ENCODE assay signal across 2 cellular contexts in the genomic region with DNA sequence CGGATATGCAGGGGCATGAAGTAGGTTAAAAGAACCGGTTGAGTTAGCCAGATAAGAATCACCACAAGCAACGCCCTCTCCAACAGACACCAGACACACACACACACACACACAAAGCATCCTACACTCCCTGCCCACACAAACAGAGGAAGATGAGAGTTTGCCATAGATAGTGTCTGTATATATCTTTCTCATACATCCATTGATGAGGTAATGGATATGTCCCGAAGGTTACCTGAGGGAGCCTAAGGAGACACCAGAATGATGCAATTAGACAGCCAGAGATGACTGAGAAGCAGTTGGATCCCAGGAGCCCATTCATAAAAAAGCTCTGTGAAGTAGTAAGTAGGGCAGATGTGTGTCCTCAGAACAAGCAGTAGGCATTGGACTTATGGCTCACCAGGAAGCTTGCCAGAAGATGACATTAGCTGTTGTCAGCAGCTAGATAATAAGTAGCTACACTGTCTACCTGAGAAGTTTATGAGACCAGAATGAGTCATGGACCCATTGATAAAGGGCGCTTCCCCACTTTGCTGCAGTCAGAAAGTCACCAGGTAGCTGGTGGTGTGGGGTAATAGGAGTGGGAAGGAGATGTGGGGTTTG.
TF ChIP-seq lines count a peak whose summit lies in the region.

No MANE protein-coding gene starts in this region.

TF ChIP-seq in K562, 482 proteins besides CTCF, POLR2A, EP300 and RAD21 (continues in another document):
- TF ChIP-seq, protein P1, sequence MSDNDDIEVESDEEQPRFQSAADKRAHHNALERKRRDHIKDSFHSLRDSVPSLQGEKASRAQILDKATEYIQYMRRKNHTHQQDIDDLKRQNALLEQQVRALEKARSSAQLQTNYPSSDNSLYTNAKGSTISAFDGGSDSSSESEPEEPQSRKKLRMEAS (CRISPR knock-in tag; IDR thresholded peaks at IDR 0.05) = no peak
- TF ChIP-seq BCOR (IDR thresholded peaks at IDR 0.05) (no peak), MTA1 (IDR thresholded peaks at IDR 0.05; ENCODE audit: borderline replicate concordance) (no peak), ZNF408 (CRISPR knock-in tag; IDR thresholded peaks at IDR 0.05; ENCODE audit: low read depth) (no peak), NCOA4 (IDR thresholded peaks at IDR 0.05; ENCODE audit: partially characterized antibody) (no peak), NR2C1 (IDR thresholded peaks at IDR 0.05) (no peak), NR2C1 (tag; IDR thresholded peaks at IDR 0.05) (no peak), EGR1 (conservative IDR thresholded peaks at IDR 0.05) (0 out of 2 replicates have a peak, but pooled peaks have one; percentile 16)
- TF ChIP-seq, protein P2, sequence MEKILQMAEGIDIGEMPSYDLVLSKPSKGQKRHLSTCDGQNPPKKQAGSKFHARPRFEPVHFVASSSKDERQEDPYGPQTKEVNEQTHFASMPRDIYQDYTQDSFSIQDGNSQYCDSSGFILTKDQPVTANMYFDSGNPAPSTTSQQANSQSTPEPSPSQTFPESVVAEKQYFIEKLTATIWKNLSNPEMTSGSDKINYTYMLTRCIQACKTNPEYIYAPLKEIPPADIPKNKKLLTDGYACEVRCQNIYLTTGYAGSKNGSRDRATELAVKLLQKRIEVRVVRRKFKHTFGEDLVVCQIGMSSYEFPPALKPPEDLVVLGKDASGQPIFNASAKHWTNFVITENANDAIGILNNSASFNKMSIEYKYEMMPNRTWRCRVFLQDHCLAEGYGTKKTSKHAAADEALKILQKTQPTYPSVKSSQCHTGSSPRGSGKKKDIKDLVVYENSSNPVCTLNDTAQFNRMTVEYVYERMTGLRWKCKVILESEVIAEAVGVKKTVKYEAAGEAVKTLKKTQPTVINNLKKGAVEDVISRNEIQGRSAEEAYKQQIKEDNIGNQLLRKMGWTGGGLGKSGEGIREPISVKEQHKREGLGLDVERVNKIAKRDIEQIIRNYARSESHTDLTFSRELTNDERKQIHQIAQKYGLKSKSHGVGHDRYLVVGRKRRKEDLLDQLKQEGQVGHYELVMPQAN (IDR thresholded peaks at IDR 0.05; ENCODE audit: borderline replicate concordance) = no peak
- TF ChIP-seq, protein P3, sequence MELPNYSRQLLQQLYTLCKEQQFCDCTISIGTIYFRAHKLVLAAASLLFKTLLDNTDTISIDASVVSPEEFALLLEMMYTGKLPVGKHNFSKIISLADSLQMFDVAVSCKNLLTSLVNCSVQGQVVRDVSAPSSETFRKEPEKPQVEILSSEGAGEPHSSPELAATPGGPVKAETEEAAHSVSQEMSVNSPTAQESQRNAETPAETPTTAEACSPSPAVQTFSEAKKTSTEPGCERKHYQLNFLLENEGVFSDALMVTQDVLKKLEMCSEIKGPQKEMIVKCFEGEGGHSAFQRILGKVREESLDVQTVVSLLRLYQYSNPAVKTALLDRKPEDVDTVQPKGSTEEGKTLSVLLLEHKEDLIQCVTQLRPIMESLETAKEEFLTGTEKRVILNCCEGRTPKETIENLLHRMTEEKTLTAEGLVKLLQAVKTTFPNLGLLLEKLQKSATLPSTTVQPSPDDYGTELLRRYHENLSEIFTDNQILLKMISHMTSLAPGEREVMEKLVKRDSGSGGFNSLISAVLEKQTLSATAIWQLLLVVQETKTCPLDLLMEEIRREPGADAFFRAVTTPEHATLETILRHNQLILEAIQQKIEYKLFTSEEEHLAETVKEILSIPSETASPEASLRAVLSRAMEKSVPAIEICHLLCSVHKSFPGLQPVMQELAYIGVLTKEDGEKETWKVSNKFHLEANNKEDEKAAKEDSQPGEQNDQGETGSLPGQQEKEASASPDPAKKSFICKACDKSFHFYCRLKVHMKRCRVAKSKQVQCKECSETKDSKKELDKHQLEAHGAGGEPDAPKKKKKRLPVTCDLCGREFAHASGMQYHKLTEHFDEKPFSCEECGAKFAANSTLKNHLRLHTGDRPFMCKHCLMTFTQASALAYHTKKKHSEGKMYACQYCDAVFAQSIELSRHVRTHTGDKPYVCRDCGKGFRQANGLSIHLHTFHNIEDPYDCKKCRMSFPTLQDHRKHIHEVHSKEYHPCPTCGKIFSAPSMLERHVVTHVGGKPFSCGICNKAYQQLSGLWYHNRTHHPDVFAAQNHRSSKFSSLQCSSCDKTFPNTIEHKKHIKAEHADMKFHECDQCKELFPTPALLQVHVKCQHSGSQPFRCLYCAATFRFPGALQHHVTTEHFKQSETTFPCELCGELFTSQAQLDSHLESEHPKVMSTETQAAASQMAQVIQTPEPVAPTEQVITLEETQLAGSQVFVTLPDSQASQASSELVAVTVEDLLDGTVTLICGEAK (IDR thresholded peaks at IDR 0.05) = no peak
- TF ChIP-seq, protein P3 (CRISPR knock-in tag; IDR thresholded peaks at IDR 0.05) = no peak
- TF ChIP-seq, protein P4, sequence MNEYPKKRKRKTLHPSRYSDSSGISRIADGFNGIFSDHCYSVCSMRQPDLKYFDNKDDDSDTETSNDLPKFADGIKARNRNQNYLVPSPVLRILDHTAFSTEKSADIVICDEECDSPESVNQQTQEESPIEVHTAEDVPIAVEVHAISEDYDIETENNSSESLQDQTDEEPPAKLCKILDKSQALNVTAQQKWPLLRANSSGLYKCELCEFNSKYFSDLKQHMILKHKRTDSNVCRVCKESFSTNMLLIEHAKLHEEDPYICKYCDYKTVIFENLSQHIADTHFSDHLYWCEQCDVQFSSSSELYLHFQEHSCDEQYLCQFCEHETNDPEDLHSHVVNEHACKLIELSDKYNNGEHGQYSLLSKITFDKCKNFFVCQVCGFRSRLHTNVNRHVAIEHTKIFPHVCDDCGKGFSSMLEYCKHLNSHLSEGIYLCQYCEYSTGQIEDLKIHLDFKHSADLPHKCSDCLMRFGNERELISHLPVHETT (CRISPR knock-in tag; conservative IDR thresholded peaks at IDR 0.05 in 1 of 2, IDR thresholded peaks at IDR 0.05 in 1 of 2) = no peak

TF ChIP-seq in HepG2, 621 proteins besides CTCF, POLR2A, EP300 and RAD21:
- TF ChIP-seq MBNL3 (CRISPR knock-in tag; conservative IDR thresholded peaks at IDR 0.05) (no peak), FOSL2 (CRISPR knock-in tag; IDR thresholded peaks at IDR 0.05) (peak; percentile 10; the same call in 1 of the 2 replicates), ZNF761 (CRISPR knock-in tag; conservative IDR thresholded peaks at IDR 0.05) (no peak), ZBTB7A (CRISPR knock-in tag; IDR thresholded peaks at IDR 0.05) (no peak), HNF4G (IDR thresholded peaks at IDR 0.05; ENCODE audit: borderline replicate concordance, low read depth, low read length) (no peak), HNF4G (CRISPR knock-in tag; IDR thresholded peaks at IDR 0.05; ENCODE audit: borderline replicate concordance, low read depth) (no peak), ATF7 (IDR thresholded peaks at IDR 0.05) (peak; percentile 30; the same call in 1 of the 2 replicates), ATF7 (CRISPR knock-in tag; IDR thresholded peaks at IDR 0.05) (no peak)
- TF ChIP-seq, protein P5, sequence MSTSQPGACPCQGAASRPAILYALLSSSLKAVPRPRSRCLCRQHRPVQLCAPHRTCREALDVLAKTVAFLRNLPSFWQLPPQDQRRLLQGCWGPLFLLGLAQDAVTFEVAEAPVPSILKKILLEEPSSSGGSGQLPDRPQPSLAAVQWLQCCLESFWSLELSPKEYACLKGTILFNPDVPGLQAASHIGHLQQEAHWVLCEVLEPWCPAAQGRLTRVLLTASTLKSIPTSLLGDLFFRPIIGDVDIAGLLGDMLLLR (CRISPR knock-in tag; IDR thresholded peaks at IDR 0.05) = no peak
TF ChIP-seq in HepG2: peak in this region for 2.
